In the genomic region with DNA sequence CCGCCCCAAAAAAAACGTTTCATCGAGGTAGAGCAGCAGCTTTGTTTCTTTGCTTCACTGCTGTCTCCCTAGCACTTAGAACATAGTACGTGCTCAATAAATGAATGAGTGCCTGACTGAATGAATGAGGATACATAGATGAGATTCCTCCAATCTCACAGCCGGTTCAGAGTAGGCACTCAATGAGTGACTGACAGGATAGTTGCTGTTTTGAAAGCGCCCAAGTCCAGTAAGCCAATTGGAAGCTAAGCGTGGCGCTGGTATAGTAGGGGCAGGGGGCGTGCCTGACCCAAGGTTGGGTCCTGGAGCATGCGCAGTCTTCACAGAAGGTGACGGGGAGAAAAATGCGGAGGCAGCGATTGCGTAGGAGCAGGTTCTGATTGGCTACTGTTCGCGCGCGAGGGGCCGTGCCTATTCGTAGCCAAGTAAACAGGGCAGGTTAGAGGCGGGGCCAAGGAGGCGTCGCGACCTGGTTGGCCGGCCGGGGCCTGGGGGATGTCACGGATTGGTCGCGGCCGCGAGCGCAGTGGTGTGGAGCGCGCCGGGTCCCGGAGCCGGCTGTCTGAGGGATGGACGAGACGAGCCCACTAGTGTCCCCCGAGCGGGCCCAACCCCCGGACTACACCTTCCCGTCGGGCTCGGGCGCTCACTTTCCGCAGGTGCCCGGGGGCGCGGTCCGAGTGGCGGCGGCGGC, we compare ENCODE assay signal across 8 cellular contexts. TPM values are rescaled to one million over a fixed set of nuclear protein-coding genes. Genes with fewer than 3 reads are reported as not detected.
DNase-seq lines count a peak whose midpoint lies in the region; ATAC-seq and TF ChIP-seq lines count a peak whose summit lies in the region.

A gene (plus strand): TSS at position 498 of the 694 bp plus-strand sequence. CDS start 72 bp downstream, at position 570.

- TF ChIP-seq CTCF in VCaP (conservative IDR thresholded peaks at IDR 0.05) (no peak), mammary epithelial cell (conservative IDR thresholded peaks at IDR 0.05 in 1 of 2, IDR thresholded peaks at IDR 0.05 in 1 of 2; ENCODE audit: extremely low read depth in 1 of 2, insufficient read depth in 1 of 2, low read depth in 1 of 2, low read length in 2 of 2) (no peak)

- H3K4me3 ChIP-seq in mammary epithelial cell (replicated peaks in 1 of 3; ENCODE audit: insufficient read depth in 1 of 3, low read depth in 2 of 3, low read length in 3 of 3) (peak within 1 kb of the TSS; percentile 87 to 96 (median 96)), iPS-20b (ENCODE audit: low read length) (peak within 1 kb of the TSS; percentile 97), skin epidermis (peak within 1 kb of the TSS; percentile 54 to 89 (median 72))

- BruUV-seq in mammary epithelial cell (replicated peaks; lab: Mats Ljungman, UMichigan) = no TSS peak

- intact Hi-C loops in mammary epithelial cell (cut with micrococcal nuclease) = loop anchor here (1.0 kb wide), 1 partner anchor 9 kb away; no protein-coding TSS in a partner anchor

- H3K4me1 ChIP-seq in mammary epithelial cell (ENCODE audit: insufficient read depth, low read length) (peaks cover 12% of the 10 kb centered on the region), iPS-20b (ENCODE audit: insufficient read depth, low read length) (peaks cover 9% of the 10 kb centered on the region; the same call in 1 of the 2 replicates)

- H3K9me3 ChIP-seq in mammary epithelial cell (replicated peaks; ENCODE audit: insufficient read depth, low read length) = no peaks in the 10 kb centered on the region
- H3K9me3 ChIP-seq in iPS-20b (ENCODE audit: insufficient read depth, low read depth, low read length) = no peaks in the 10 kb centered on the region

- H2AFZ ChIP-seq in mammary epithelial cell (ENCODE audit: low read depth, low read length) = peak within 1 kb of the TSS; percentile 74

- WGBS in mammary epithelial cell (ENCODE audit: low coverage, missing lambda C conversion rate) = 9% methylated on average over 14 of the region's 54 CpGs

- H3K36me3 ChIP-seq in mammary epithelial cell (ENCODE audit: insufficient read depth, low read length) (peaks cover 8% of the 10 kb centered on the region), iPS-20b (ENCODE audit: insufficient read depth, low read depth, low read length) (peaks cover 23% of the 10 kb centered on the region)

- in situ Hi-C loops in mammary epithelial cell (cut with MboI; ENCODE audit: low sequenced_read_pairs in 2 of 2) = no loop called here

- H3K27me3 ChIP-seq in mammary epithelial cell (ENCODE audit: insufficient read depth, low read length) (no peaks in the 10 kb centered on the region), iPS-20b (ENCODE audit: insufficient read depth, low read length) (no peaks in the 10 kb centered on the region)

- DNase-seq in AG08395 (ENCODE audit: low spot score) = peak; percentile 99
- peak; percentile 98 for DNase-seq in NCI-H2227 (lab: John Stamatoyannopoulos, UW; ENCODE audit: unreplicated experiment)
- peak; percentile 99 for DNase-seq in mammary epithelial cell

- peak within 1 kb of the TSS; percentile 90 for H3K9ac ChIP-seq in mammary epithelial cell (ENCODE audit: insufficient read depth, low read length)
- peak within 1 kb of the TSS; percentile 87 for H3K9ac ChIP-seq in iPS-20b (ENCODE audit: low read depth, low read length)

- H4K20me1 ChIP-seq in mammary epithelial cell (ENCODE audit: insufficient read depth, low read length) = no peaks in the 10 kb centered on the region

- peak within 1 kb of the TSS; percentile 92 for H3K4me2 ChIP-seq in mammary epithelial cell (ENCODE audit: insufficient read depth, low read depth, low read length)

- ATAC-seq in GM18909 (IDR thresholded peaks at IDR 0.05; ENCODE audit: poor library complexity, unreplicated experiment) (peak; percentile 97), HG03159 (IDR thresholded peaks at IDR 0.05; ENCODE audit: unreplicated experiment) (peak; percentile 96)

- peaks cover 47% of the 10 kb centered on the region for H3K79me2 ChIP-seq in mammary epithelial cell (ENCODE audit: insufficient read depth, low read length)

- H3K27ac ChIP-seq in VCaP (peak within 1 kb of the TSS; percentile 68), mammary epithelial cell (ENCODE audit: insufficient read depth, low read depth, low read length) (peak within 1 kb of the TSS; percentile 75), iPS-20b (ENCODE audit: low read length) (no peak within 1 kb of the TSS), skin epidermis (peak within 1 kb of the TSS; percentile 39 to 93 (median 85))

- CTCF ChIA-PET in mammary epithelial cell (lab: Charles Lee; ENCODE audit: low non-redundant PET) = interaction anchor here (0.6 kb wide), 1 partner anchor 9 kb away, joined by 4 read pairs; no protein-coding TSS in a partner anchor

- dilution Hi-C loops in mammary epithelial cell (cut with HindIII; ENCODE audit: low sequenced_read_pairs) = loop anchor here (5.0 kb wide), 1 partner anchor 47 kb away; a partner anchor contains a TSS

RNA-seq across cellular contexts. Expression of the gene that starts here (rescaled TPM):
- 10 to 100 TPM; 57.4 to 74.5 TPM for total RNA-seq in mammary epithelial cell
- polyA plus RNA-seq in mammary epithelial cell = 55.8 TPM
- polyA minus RNA-seq in mammary epithelial cell = 66.0 TPM
